ENCODE assay signal across 11 cellular contexts in the genomic region with DNA sequence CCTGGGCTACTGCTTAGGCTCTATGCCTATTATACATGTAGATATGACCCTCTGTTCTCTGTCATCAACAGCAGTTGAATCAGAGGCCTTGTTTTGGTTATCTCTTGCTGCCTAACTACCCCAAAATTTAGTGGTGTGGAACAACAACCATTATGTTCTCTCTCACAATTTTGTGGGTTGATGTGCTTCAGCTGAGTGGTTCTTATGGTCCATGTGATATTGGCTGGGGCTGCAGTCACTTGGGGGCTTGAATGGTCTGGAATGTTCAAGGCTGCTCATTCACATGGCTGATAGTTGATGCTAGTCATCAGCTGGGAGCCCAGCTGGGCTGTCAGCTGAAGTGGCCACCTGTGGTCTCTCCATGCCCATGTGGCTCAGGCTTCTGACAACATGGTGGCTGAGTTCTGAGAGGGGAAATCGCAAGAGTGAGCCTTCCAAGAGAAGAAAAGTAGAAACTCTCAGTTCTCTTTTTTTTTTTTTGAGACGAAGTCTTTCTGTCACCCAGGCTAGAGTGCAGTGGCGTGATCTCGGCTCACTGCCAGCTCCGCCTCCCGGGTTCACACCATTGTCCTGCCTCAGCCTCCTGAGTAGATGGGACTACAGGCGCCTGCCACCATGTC. TPM values are rescaled to one million over a fixed set of nuclear protein-coding genes. Genes with fewer than 3 reads are reported as not detected.
DNase-seq lines count a peak whose midpoint lies in the region; ATAC-seq lines count a peak whose summit lies in the region.
"Had no signal": no experiment of that assay in that cellular context is flagged by ENCODE, and none has a peak within 500 bp of the region (broad histone marks: within the 10 kb centered on the region; RNA-seq: fewer than 3 reads in every experiment).

No MANE protein-coding gene starts in this region.

- ATAC-seq in GM18873 (IDR thresholded peaks at IDR 0.05; ENCODE audit: low FRiP score, unreplicated experiment) (peak; percentile 83), GM21825 (IDR thresholded peaks at IDR 0.05; ENCODE audit: unreplicated experiment) (peak; percentile 97), memory B cell (ENCODE audit: low read depth) (peak; percentile 85)
- ATAC-seq in stimulated activated effector memory CD8-positive, alpha-beta T cell treated with anti-CD3 and anti-CD28 coated beads, Interleukin-12 subunit alpha, Interleukin-12 subunit beta, amount 100 ng/mL, for 72 hours: no peak

- no peaks in the 10 kb centered on the region for H3K9me3 Mint-ChIP-seq in IgD-negative memory B cell
- H3K9me3 Mint-ChIP-seq in memory B cell: peaks cover 3% of the 10 kb centered on the region
- H3K9me3 Mint-ChIP-seq in stimulated activated effector memory CD8-positive, alpha-beta T cell treated with anti-CD3 and anti-CD28 coated beads, Interleukin-12 subunit alpha, Interleukin-12 subunit beta, amount 100 ng/mL, for 72 hours: no peaks in the 10 kb centered on the region
- H3K9me3 Mint-ChIP-seq: H9 had no signal

- H3K27ac Mint-ChIP-seq in IgD-negative memory B cell (peak overlapping the region; percentile 95 to 98 (median 97)), memory B cell (peak overlapping the region; percentile 98)
- H3K27ac Mint-ChIP-seq in stimulated activated effector memory CD8-positive, alpha-beta T cell treated with anti-CD3 and anti-CD28 coated beads, Interleukin-12 subunit alpha, Interleukin-12 subunit beta, amount 100 ng/mL, for 72 hours: no peak overlapping the region
- H3K27ac Mint-ChIP-seq: H9 had no signal

- H3K4me1 Mint-ChIP-seq in IgD-negative memory B cell: peaks cover 12 to 21% (median 13%) of the 10 kb centered on the region in 3 donors
- H3K4me1 Mint-ChIP-seq in memory B cell: peaks cover 15% of the 10 kb centered on the region
- H3K4me1 Mint-ChIP-seq in stimulated activated effector memory CD8-positive, alpha-beta T cell treated with anti-CD3 and anti-CD28 coated beads, Interleukin-12 subunit alpha, Interleukin-12 subunit beta, amount 100 ng/mL, for 72 hours: no peaks in the 10 kb centered on the region

- DNase-seq in memory B cell (ENCODE audit: low spot score in 2 of 2): peak; percentile 47 to 59
- DNase-seq in activated effector memory CD4-positive, alpha-beta T cell treated with anti-CD3 and anti-CD28 coated beads, Interleukin-2, amount 50 U/mL, for 16 hours: no peak
- no peak for DNase-seq in stimulated activated effector memory CD8-positive, alpha-beta T cell treated with anti-CD3 and anti-CD28 coated beads, Interleukin-12 subunit alpha, Interleukin-12 subunit beta, amount 100 ng/mL, for 72 hours (ENCODE audit: low spot score in 2 of 2)
- no peak for DNase-seq in activated CD8-positive, alpha-beta memory T cell treated with anti-CD3 and anti-CD28 coated beads for 24 hours
- DNase-seq in C1 segment of cervical spinal cord (lab: John Stamatoyannopoulos, UW): no peak
- DNase-seq: H9, NCI-H82, nucleus accumbens had no signal

- H3K4me3 Mint-ChIP-seq in IgD-negative memory B cell: peak overlapping the region; percentile 58 to 87 (median 76)
- peak overlapping the region; percentile 21 for H3K4me3 Mint-ChIP-seq in memory B cell
- no peak overlapping the region for H3K4me3 Mint-ChIP-seq in stimulated activated effector memory CD8-positive, alpha-beta T cell treated with anti-CD3 and anti-CD28 coated beads, Interleukin-12 subunit alpha, Interleukin-12 subunit beta, amount 100 ng/mL, for 72 hours
- H3K4me3 Mint-ChIP-seq: H9 had no signal

- H3K27me3 Mint-ChIP-seq in IgD-negative memory B cell: no peaks in the 10 kb centered on the region
- H3K27me3 Mint-ChIP-seq in memory B cell: no peaks in the 10 kb centered on the region

- H3K36me3 Mint-ChIP-seq in IgD-negative memory B cell (peaks cover 10% of the 10 kb centered on the region), memory B cell (peaks cover 19% of the 10 kb centered on the region)
- peaks cover 7% of the 10 kb centered on the region for H3K36me3 Mint-ChIP-seq in stimulated activated effector memory CD8-positive, alpha-beta T cell treated with anti-CD3 and anti-CD28 coated beads, Interleukin-12 subunit alpha, Interleukin-12 subunit beta, amount 100 ng/mL, for 72 hours

RNA-seq across cellular contexts. Expression of gene SHLD1, which starts 47.8 kb away (rescaled TPM):
- 19.8 TPM for polyA plus RNA-seq in IgD-negative memory B cell

Comparison
In these comparisons a context has a peak if more than half of its experiments do, and no peak if none do; other contexts are left out.
1. DNase-seq: peak in memory B cell (2 of 2); none in activated effector memory CD4-positive, alpha-beta T cell treated with anti-CD3 and anti-CD28 coated beads, Interleukin-2, amount 50 U/mL, for 16 hours (single experiment), stimulated activated effector memory CD8-positive, alpha-beta T cell treated with anti-CD3 and anti-CD28 coated beads, Interleukin-12 subunit alpha, Interleukin-12 subunit beta, amount 100 ng/mL, for 72 hours (0 of 2), activated CD8-positive, alpha-beta memory T cell treated with anti-CD3 and anti-CD28 coated beads for 24 hours (single experiment) and C1 segment of cervical spinal cord (0 of 14).